Comparison of ENCODE assay signal across 15 cellular contexts in the genomic region with DNA sequence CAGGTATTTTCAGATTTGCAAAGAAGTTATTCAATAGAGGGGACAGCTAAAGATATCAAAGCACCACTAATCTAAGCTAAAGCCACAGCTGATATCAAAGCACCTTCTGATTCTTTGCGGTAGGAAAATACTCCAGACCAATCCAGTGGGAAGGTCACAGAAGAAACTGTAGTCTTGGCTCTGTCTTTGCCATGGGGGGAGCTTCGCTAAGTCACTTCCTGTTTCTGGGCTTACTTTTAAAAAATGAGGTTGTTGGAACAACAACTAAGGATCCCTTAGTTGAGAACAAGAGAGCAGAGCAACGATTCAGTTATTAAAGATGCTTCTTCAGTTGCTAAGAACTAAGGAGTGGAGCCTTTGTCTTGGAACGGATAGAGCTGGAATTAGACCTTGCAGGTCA. TPM values are rescaled to one million over a fixed set of nuclear protein-coding genes. Genes with fewer than 3 reads are reported as not detected.
DNase-seq lines count a peak whose midpoint lies in the region; ATAC-seq and TF ChIP-seq lines count a peak whose summit lies in the region.
"Had no signal": no experiment of that assay in that cellular context is flagged by ENCODE, and none has a peak within 500 bp of the region (broad histone marks: within the 10 kb centered on the region; RNA-seq: fewer than 3 reads in every experiment).

No MANE protein-coding gene starts in this region.

- H3K4me1 Mint-ChIP-seq in activated T-cell treated with anti-CD3 and anti-CD28 coated beads, Interleukin-2, amount 50 U/mL, for 24 hours (ENCODE audit: low read depth), result peaks cover 82% of the 10 kb centered on the region
- H3K4me1 Mint-ChIP-seq in activated naive CD8-positive, alpha-beta T cell (ENCODE audit: low read depth), result peaks cover 76% of the 10 kb centered on the region
- H3K4me1 Mint-ChIP-seq in neural crest cell, result peaks cover 42% of the 10 kb centered on the region

- TF ChIP-seq POLR2A in prostate gland (IDR thresholded peaks at IDR 0.05), result no peak

- H4K91ac ChIP-seq in mesenchymal stem cell (ENCODE audit: low read length), result no peak overlapping the region

- H2BK12ac ChIP-seq in mesenchymal stem cell (ENCODE audit: low read length in 2 of 2), result no peak overlapping the region

- H2BK120ac ChIP-seq in mesenchymal stem cell (ENCODE audit: low read depth, low read length), result no peak overlapping the region

- H3K79me1 ChIP-seq in mesenchymal stem cell (replicated peaks; ENCODE audit: low read length, poor library complexity, severe bottlenecking), result peaks cover 37% of the 10 kb centered on the region

- intact Hi-C loops in prostate gland (cut with DNase I), result no loop called here

- H3K4me3 Mint-ChIP-seq in activated T-cell treated with anti-CD3 and anti-CD28 coated beads, Interleukin-2, amount 50 U/mL, for 24 hours, result no peak overlapping the region
- peak overlapping the region; percentile 30 for H3K4me3 Mint-ChIP-seq in activated naive CD8-positive, alpha-beta T cell
- no peak overlapping the region for H3K4me3 Mint-ChIP-seq in neural crest cell

- 88% methylated on average over 4 of the region's 4 CpGs for WGBS in mesenchymal stem cell
- 82% methylated on average over 4 of the region's 4 CpGs for WGBS in prostate gland

- no peak overlapping the region for H2BK5ac ChIP-seq in mesenchymal stem cell (ENCODE audit: low read depth, low read length, poor library complexity, severe bottlenecking)

- H3K9me3 Mint-ChIP-seq in activated T-cell treated with anti-CD3 and anti-CD28 coated beads, Interleukin-2, amount 50 U/mL, for 24 hours, result no peaks in the 10 kb centered on the region
- H3K9me3 Mint-ChIP-seq in activated naive CD8-positive, alpha-beta T cell (ENCODE audit: low read depth), result no peaks in the 10 kb centered on the region
- peaks cover 8% of the 10 kb centered on the region for H3K9me3 Mint-ChIP-seq in neural crest cell

- no peaks in the 10 kb centered on the region for H3K27me3 ChIP-seq in mesenchymal stem cell (ENCODE audit: control insufficient read depth in 1 of 2, insufficient read depth in 1 of 2, low read length in 2 of 2)
- no peaks in the 10 kb centered on the region for H3K27me3 ChIP-seq in prostate gland (replicated peaks; ENCODE audit: insufficient read depth)
- H3K27me3 ChIP-seq: pancreas had no signal

- H3K27me3 Mint-ChIP-seq in activated T-cell treated with anti-CD3 and anti-CD28 coated beads, Interleukin-2, amount 50 U/mL, for 24 hours, result no peaks in the 10 kb centered on the region
- H3K27me3 Mint-ChIP-seq in activated naive CD8-positive, alpha-beta T cell, result no peaks in the 10 kb centered on the region
- H3K27me3 Mint-ChIP-seq in neural crest cell (ENCODE audit: low read depth), result no peaks in the 10 kb centered on the region

- H3K36me3 ChIP-seq in mesenchymal stem cell (ENCODE audit: control insufficient read depth in 1 of 2, insufficient read depth in 2 of 2, low read depth in 1 of 2, low read length in 2 of 2), result peaks cover 10 to 30% of the 10 kb centered on the region in 2 experiments
- H3K36me3 ChIP-seq in prostate gland, result no peaks in the 10 kb centered on the region
- H3K36me3 ChIP-seq: pancreas had no signal

- no peak overlapping the region for H2BK15ac ChIP-seq in mesenchymal stem cell (ENCODE audit: low read depth, poor library complexity, severe bottlenecking)

- peaks cover 44% of the 10 kb centered on the region for H3K36me3 Mint-ChIP-seq in activated T-cell treated with anti-CD3 and anti-CD28 coated beads, Interleukin-2, amount 50 U/mL, for 24 hours (ENCODE audit: low read depth)
- peaks cover 8% of the 10 kb centered on the region for H3K36me3 Mint-ChIP-seq in activated naive CD8-positive, alpha-beta T cell
- peaks cover 37% of the 10 kb centered on the region for H3K36me3 Mint-ChIP-seq in neural crest cell (ENCODE audit: low read depth)

- H3K27ac ChIP-seq in mesenchymal stem cell (ENCODE audit: low read length, poor library complexity, severe bottlenecking) (no peak overlapping the region), prostate gland (no peak overlapping the region)
- H3K27ac ChIP-seq: pancreas had no signal

- no peak overlapping the region for H2AK5ac ChIP-seq in mesenchymal stem cell (ENCODE audit: low read length, severe bottlenecking)

- H3K23ac ChIP-seq in mesenchymal stem cell (ENCODE audit: low read length in 2 of 2), result no peak overlapping the region

- DNase-seq in activated T-cell treated with anti-CD3 and anti-CD28 coated beads, Interleukin-2, amount 50 U/mL, for 24 hours, result no peak
- no peak for DNase-seq in activated T-cell treated with anti-CD3 and anti-CD28 coated beads for 4 hours
- peak; percentile 23 to 27 for DNase-seq in Kasumi-1 (lab: John Stamatoyannopoulos, UW)
- no peak for DNase-seq in neural crest cell (ENCODE audit: low read depth, low spot score)
- no peak for DNase-seq in mesenchymal stem cell
- no peak for DNase-seq in prostate gland (ENCODE audit: low spot score)
- DNase-seq: activated CD4-positive, alpha-beta T cell treated with anti-CD3 and anti-CD28 coated beads, Interleukin-2, amount 50 U/mL, for 1 hour; NCI-H2081; NCI-H524 treated with DMSO at 0.1 percent for 48 hours; pancreas; PC-3; stimulated activated CD4-positive, alpha-beta T cell treated with anti-CD3 and anti-CD28 coated beads, Interleukin-2, amount 100 ng/mL, for 48 hours; T1000 had no signal

- no peak overlapping the region for H2AFZ ChIP-seq in mesenchymal stem cell (ENCODE audit: low read depth, low read length)

- no peak overlapping the region for H3K4ac ChIP-seq in mesenchymal stem cell (ENCODE audit: low read depth in 1 of 2, low read length in 2 of 2)

- H3K27ac Mint-ChIP-seq in activated T-cell treated with anti-CD3 and anti-CD28 coated beads, Interleukin-2, amount 50 U/mL, for 24 hours, result peak overlapping the region; percentile 87
- peak overlapping the region; percentile 51 for H3K27ac Mint-ChIP-seq in activated naive CD8-positive, alpha-beta T cell
- peak overlapping the region; percentile 81 for H3K27ac Mint-ChIP-seq in neural crest cell (ENCODE audit: unreplicated experiment)

- H3K18ac ChIP-seq in mesenchymal stem cell (ENCODE audit: low read depth in 1 of 2, low read length in 2 of 2), result no peak overlapping the region

- H3K14ac ChIP-seq in mesenchymal stem cell (ENCODE audit: low read length in 2 of 2), result no peak overlapping the region

- H3K9me3 ChIP-seq in mesenchymal stem cell (ENCODE audit: control insufficient read depth, low read length), result no peaks in the 10 kb centered on the region
- H3K9me3 ChIP-seq in prostate gland, result no peaks in the 10 kb centered on the region
- H3K9me3 ChIP-seq: pancreas had no signal

- H3K4me2 ChIP-seq in mesenchymal stem cell (ENCODE audit: low read length, poor library complexity, severe bottlenecking), result no peak overlapping the region

- H3K9ac ChIP-seq in mesenchymal stem cell (ENCODE audit: low read length), result no peak overlapping the region

- TF ChIP-seq CTCF in neural crest cell (conservative IDR thresholded peaks at IDR 0.05), result no peak
- no peak for TF ChIP-seq CTCF in prostate gland (IDR thresholded peaks at IDR 0.05)

- no peak overlapping the region for H4K8ac ChIP-seq in mesenchymal stem cell (ENCODE audit: low read length)

- ATAC-seq in GM21526 (IDR thresholded peaks at IDR 0.05; ENCODE audit: low FRiP score, unreplicated experiment), result no peak
- ATAC-seq: pancreas, PC-3 had no signal

- H3K4me3 ChIP-seq in mesenchymal stem cell (ENCODE audit: insufficient read depth in 1 of 2, low read depth in 1 of 2, low read length in 2 of 2) (no peak overlapping the region), prostate gland (no peak overlapping the region)
- H3K4me3 ChIP-seq: pancreas had no signal

- peaks cover 8% of the 10 kb centered on the region for H3K4me1 ChIP-seq in mesenchymal stem cell (ENCODE audit: control insufficient read depth, insufficient read depth, low read depth, low read length)
- H3K4me1 ChIP-seq in prostate gland (replicated peaks), result no peaks in the 10 kb centered on the region

RNA-seq across cellular contexts. Expression of gene LPIN1, which starts 12.2 kb away (rescaled TPM):
- total RNA-seq in neural crest cell (42.3 and 43.9 TPM in 2 replicates), prostate gland (10 to 100 TPM; 18.2 to 57.1 TPM)
- polyA plus RNA-seq in mesenchymal stem cell (2013, experiment 1 of 2), result 42.3 TPM
- 40.8 TPM for polyA plus RNA-seq in mesenchymal stem cell (2013, experiment 2 of 2)

Comparison
In these comparisons a context has a peak if more than half of its experiments do, and no peak if none do; other contexts are left out.
1. DNase-seq: peak in Kasumi-1 (2 of 2); none in activated T-cell treated with anti-CD3 and anti-CD28 coated beads, Interleukin-2, amount 50 U/mL, for 24 hours (single experiment), activated T-cell treated with anti-CD3 and anti-CD28 coated beads for 4 hours (single experiment), neural crest cell (single experiment), mesenchymal stem cell (single experiment) and prostate gland (single experiment).
2. Peak in every context shown above with its lines, with median percentiles within 50 percentile points of each other: H3K27ac Mint-ChIP-seq.